ENCODE assay signal across 16 cellular contexts in the genomic region with DNA sequence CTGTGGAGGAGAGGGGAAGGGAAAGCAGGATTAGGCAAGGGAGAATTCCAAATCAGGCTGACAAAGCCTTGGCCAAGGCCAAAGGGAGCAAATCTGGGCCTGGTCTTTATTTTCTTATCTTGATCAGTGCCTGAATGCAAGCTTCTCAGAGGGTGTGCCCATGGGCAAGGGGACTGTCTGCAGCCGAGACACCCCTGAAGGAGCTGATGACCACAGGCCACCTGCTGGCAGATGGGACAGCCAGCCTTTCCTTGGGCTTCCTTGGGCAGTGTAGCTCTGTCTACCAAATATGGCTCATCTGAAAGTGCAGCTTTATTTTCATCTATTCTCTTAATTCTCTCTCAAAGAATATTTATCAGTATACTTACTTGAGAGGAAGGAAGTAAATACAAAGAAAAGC.
DNase-seq lines count a peak whose midpoint lies in the region; ATAC-seq, FAIRE-seq and TF ChIP-seq lines count a peak whose summit lies in the region.
"Had no signal": no experiment of that assay in that cellular context is flagged by ENCODE, and none has a peak within 500 bp of the region (broad histone marks: within the 10 kb centered on the region; RNA-seq: fewer than 3 reads in every experiment).

No MANE protein-coding gene starts in this region.

- H3K4me2 ChIP-seq in K562 (ENCODE audit: insufficient read depth, low read length): no peak overlapping the region
- no peak overlapping the region for H3K4me2 ChIP-seq in mesendoderm (ENCODE audit: low read length)

- BruUV-seq in Calu3 (replicated peaks; lab: Mats Ljungman, UMichigan) (no TSS peak), K562 (replicated peaks; lab: Mats Ljungman, UMichigan) (no TSS peak)

- peak; percentile 67; the same call in 2 of the 3 replicates for ATAC-seq in K562
- ATAC-seq in GM19467 (IDR thresholded peaks at IDR 0.05; ENCODE audit: unreplicated experiment): no peak

- POLR2A ChIA-PET in K562 (lab: Yijun Ruan, JAX): interaction anchor here (1.1 to 1.2 kb wide), 3 partner anchors 12 to 42 kb away, joined by 4 to 5 read pairs (median 4); no protein-coding TSS in a partner anchor

- H2AFZ ChIP-seq in K562 (ENCODE audit: low read depth, low read length): no peak overlapping the region

- no peak overlapping the region for H3K56ac ChIP-seq in mesendoderm (ENCODE audit: low read length)

- H3K4me3 ChIP-seq in H7 (ENCODE audit: insufficient read depth, low read depth, low read length) (no peak overlapping the region), K562 (no peak overlapping the region), mesendoderm (ENCODE audit: low read length) (no peak overlapping the region), coronary artery (no peak overlapping the region)
- H3K4me3 ChIP-seq: HAP-1 had no signal

- no peak overlapping the region for H4K5ac ChIP-seq in mesendoderm (ENCODE audit: low read length)

- H4K20me1 ChIP-seq in K562 (replicated peaks; ENCODE audit: control insufficient read depth, insufficient read depth, low read length): no peaks in the 10 kb centered on the region

- CTCF ChIA-PET in Calu3 (lab: Charles Lee) (interaction anchor here (0.8 to 1.6 kb wide), 2 partner anchors 116 to 395 kb away, joined by 5 to 7 read pairs; no protein-coding TSS in a partner anchor), K562 (lab: Yijun Ruan, JAX; ENCODE audit: low intra/inter-chr PET ratio) (no interaction called here)

- H3K9me3 ChIP-seq in K562 (replicated peaks; ENCODE audit: control insufficient read depth, insufficient read depth, low read depth, low read length): 0 out of 2 replicates have a peak, but pooled peaks cover 2% of the 10 kb centered on the region
- H3K9me3 ChIP-seq: HAP-1 had no signal

- H2AK5ac ChIP-seq in mesendoderm (ENCODE audit: low read length): no peak overlapping the region

- intact Hi-C loops in Calu3 (cut with micrococcal nuclease; ENCODE audit: unreplicated experiment): no loop called here
- intact Hi-C loops in K562 (cut with micrococcal nuclease): no loop called here

- H2BK120ac ChIP-seq in mesendoderm (ENCODE audit: low read depth, low read length): no peak overlapping the region

- no peaks in the 10 kb centered on the region for H3K79me1 ChIP-seq in mesendoderm (ENCODE audit: low read length)

- H3K23ac ChIP-seq in mesendoderm (ENCODE audit: low read length): no peak overlapping the region

- no peaks in the 10 kb centered on the region for H3K36me3 Mint-ChIP-seq in Calu3 (ENCODE audit: insufficient read depth, unreplicated experiment)

- no peak for FAIRE-seq in K562 (lab: Jason Lieb, UNC)
- FAIRE-seq in D721Med (lab: Jason Lieb, UNC): no peak

- no peak overlapping the region for H2BK15ac ChIP-seq in mesendoderm (replicated peaks; ENCODE audit: low read depth)

- H3K9ac ChIP-seq in K562 (ENCODE audit: insufficient read depth in 1 of 2, low read depth in 2 of 2, low read length in 2 of 2) (no peak overlapping the region), mesendoderm (ENCODE audit: low read length) (no peak overlapping the region)

- no peaks in the 10 kb centered on the region for H3K9me3 Mint-ChIP-seq in Calu3 (ENCODE audit: low read depth, unreplicated experiment)

- no peak overlapping the region for H3K4me3 Mint-ChIP-seq in Calu3 (ENCODE audit: low read depth, unreplicated experiment)
- H3K4me3 Mint-ChIP-seq: IgD-negative memory B cell had no signal

- no peak overlapping the region for H3K27ac Mint-ChIP-seq in Calu3 (ENCODE audit: unreplicated experiment)
- H3K27ac Mint-ChIP-seq: IgD-negative memory B cell had no signal

- peaks cover 23% of the 10 kb centered on the region for H3K4me1 Mint-ChIP-seq in Calu3 (ENCODE audit: low read depth, unreplicated experiment)
- H3K4me1 Mint-ChIP-seq: IgD-negative memory B cell had no signal

- H3K27me3 ChIP-seq in H7 (ENCODE audit: control insufficient read depth, insufficient read depth, low read length) (no peaks in the 10 kb centered on the region), K562 (ENCODE audit: control insufficient read depth in 2 of 2, insufficient read depth in 2 of 2, low read length in 2 of 2) (no peaks in the 10 kb centered on the region), mesendoderm (ENCODE audit: insufficient read depth, low read length, poor library complexity) (no peaks in the 10 kb centered on the region)

- H3K79me2 ChIP-seq in K562 (ENCODE audit: control insufficient read depth, insufficient read depth, low read length) (no peaks in the 10 kb centered on the region), mesendoderm (ENCODE audit: control insufficient read depth, insufficient read depth, low read length) (no peaks in the 10 kb centered on the region)

- H3K27ac ChIP-seq in K562 (ENCODE audit: extremely low read depth, low read depth, low read length): no peak overlapping the region
- H3K27ac ChIP-seq in mesendoderm (ENCODE audit: low read depth, low read length): no peak overlapping the region
- no peak overlapping the region for H3K27ac ChIP-seq in coronary artery

- no peak for TF ChIP-seq EP300 in K562 (IDR thresholded peaks at IDR 0.05; ENCODE audit: low read length)

- no peaks in the 10 kb centered on the region for H3K36me3 ChIP-seq in H7 (replicated peaks; ENCODE audit: control insufficient read depth, insufficient read depth, low read length)
- H3K36me3 ChIP-seq in K562 (ENCODE audit: control insufficient read depth, insufficient read depth, low read length): peaks cover 12% of the 10 kb centered on the region
- H3K36me3 ChIP-seq in mesendoderm (ENCODE audit: control insufficient read depth, insufficient read depth, low read length): no peaks in the 10 kb centered on the region
- H3K36me3 ChIP-seq: HAP-1 had no signal

- H3K18ac ChIP-seq in mesendoderm (ENCODE audit: low read length): no peak overlapping the region

- no peak for TF ChIP-seq POLR2A in K562 (conservative IDR thresholded peaks at IDR 0.05)

- no peak for TF ChIP-seq CTCF in Calu3 (IDR thresholded peaks at IDR 0.05; ENCODE audit: unreplicated experiment)
- peak in 1 of 3 experiments; percentile 12; a peak in 1 of 6 replicates for TF ChIP-seq CTCF in K562 (IDR thresholded peaks at IDR 0.05 in 2 of 3, conservative IDR thresholded peaks at IDR 0.05 in 1 of 3; ENCODE audit: insufficient read depth in 2 of 3, low read depth in 1 of 3, low read length in 3 of 3)
- no peak for TF ChIP-seq CTCF in D721Med (IDR thresholded peaks at IDR 0.05; ENCODE audit: insufficient read depth, missing control alignments)
- TF ChIP-seq CTCF in coronary artery (IDR thresholded peaks at IDR 0.05): no peak

- WGBS in K562 (ENCODE audit: insufficient coverage, low coverage, missing lambda C conversion rate): 60% methylated on average over 1 of the region's 1 CpG
- no CpG with 5 or more reads among the region's 1 CpG for WGBS in mesendoderm (ENCODE audit: extremely low coverage, insufficient coverage, low lambda C conversion rate)

- H3K9me1 ChIP-seq in K562 (ENCODE audit: control insufficient read depth, insufficient read depth, low read length): no peaks in the 10 kb centered on the region

- no peak for TF ChIP-seq RAD21 in K562 (CRISPR knock-in tag; conservative IDR thresholded peaks at IDR 0.05 in 1 of 2, IDR thresholded peaks at IDR 0.05 in 1 of 2)

- H3K4me1 ChIP-seq in K562 (replicated peaks in 1 of 2; ENCODE audit: control insufficient read depth in 2 of 2, insufficient read depth in 2 of 2, low read length in 2 of 2) (no peaks in the 10 kb centered on the region), mesendoderm (ENCODE audit: control insufficient read depth, low read depth, low read length) (no peaks in the 10 kb centered on the region)
- H3K4me1 ChIP-seq: HAP-1 had no signal

- in situ Hi-C loops in K562 (cut with MboI): no loop called here

- DNase-seq in Calu3 (peak; percentile 29), H7 (peak; percentile 10), K562 (ENCODE audit: extremely low read depth in 1 of 4, low spot score in 3 of 4) (no peak), mesendoderm (peak; percentile 40), D721Med (ENCODE audit: insufficient read length, low spot score) (no peak), coronary artery (ENCODE audit: low spot score) (no peak), NCI-H510A (lab: John Stamatoyannopoulos, UW) (no peak)
- DNase-seq: AML-193, NCI-H1048, NCI-H1694, NCI-H446 treated with DMSO at 0.1 percent for 48 hours, NCI-H774, SHP77 treated with DMSO at 0.1 percent for 48 hours had no signal

- no peak overlapping the region for H4K8ac ChIP-seq in mesendoderm (ENCODE audit: low read depth, low read length)

- no peak overlapping the region for H3K4ac ChIP-seq in mesendoderm (ENCODE audit: low read depth, low read length)

- no peaks in the 10 kb centered on the region for H3K27me3 Mint-ChIP-seq in Calu3 (ENCODE audit: unreplicated experiment)
- H3K27me3 Mint-ChIP-seq: IgD-negative memory B cell had no signal

- H2BK5ac ChIP-seq in mesendoderm (ENCODE audit: low read length): no peak overlapping the region

TF ChIP-seq in K562, 482 proteins besides CTCF, POLR2A, EP300 and RAD21 (continues in another document):
- TF ChIP-seq SAP30 (IDR thresholded peaks at IDR 0.05; ENCODE audit: borderline replicate concordance, insufficient read depth, low read depth, low read length, poor library complexity, severe bottlenecking) (no peak), POLR2AphosphoS5 (IDR thresholded peaks at IDR 0.05; ENCODE audit: control insufficient read depth, insufficient read depth, low read depth, low read length) (no peak), BRCA1 (IDR thresholded peaks at IDR 0.05) (no peak), BRCA1 (CRISPR knock-in tag; IDR thresholded peaks at IDR 0.05) (no peak), CBFA2T2 (conservative IDR thresholded peaks at IDR 0.05) (no peak), FOSL1 (tag; conservative IDR thresholded peaks at IDR 0.05) (no peak), SMARCA5 (IDR thresholded peaks at IDR 0.05) (no peak), NFIC (IDR thresholded peaks at IDR 0.05) (no peak), HOXB6 (CRISPR knock-in tag; IDR thresholded peaks at IDR 0.05; ENCODE audit: borderline replicate concordance) (no peak), CEBPG (CRISPR knock-in tag; IDR thresholded peaks at IDR 0.05) (no peak), CEBPG (tag; conservative IDR thresholded peaks at IDR 0.05 in 1 of 2, IDR thresholded peaks at IDR 0.05 in 1 of 2) (no peak), HDAC3 (IDR thresholded peaks at IDR 0.05; ENCODE audit: borderline replicate concordance, partially characterized antibody) (no peak), L3MBTL2 (IDR thresholded peaks at IDR 0.05) (no peak)
- TF ChIP-seq, protein P1, sequence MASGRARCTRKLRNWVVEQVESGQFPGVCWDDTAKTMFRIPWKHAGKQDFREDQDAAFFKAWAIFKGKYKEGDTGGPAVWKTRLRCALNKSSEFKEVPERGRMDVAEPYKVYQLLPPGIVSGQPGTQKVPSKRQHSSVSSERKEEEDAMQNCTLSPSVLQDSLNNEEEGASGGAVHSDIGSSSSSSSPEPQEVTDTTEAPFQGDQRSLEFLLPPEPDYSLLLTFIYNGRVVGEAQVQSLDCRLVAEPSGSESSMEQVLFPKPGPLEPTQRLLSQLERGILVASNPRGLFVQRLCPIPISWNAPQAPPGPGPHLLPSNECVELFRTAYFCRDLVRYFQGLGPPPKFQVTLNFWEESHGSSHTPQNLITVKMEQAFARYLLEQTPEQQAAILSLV (tag; IDR thresholded peaks at IDR 0.05): no peak

Comparison
In these comparisons a context has a peak if more than half of its experiments do, and no peak if none do; other contexts are left out.
1. DNase-seq: peak in Calu3 (single experiment), H7 (single experiment) and mesendoderm (single experiment); none in K562 (0 of 4), D721Med (single experiment), coronary artery (single experiment) and NCI-H510A (single experiment).